Comparison of ENCODE assay signal across 16 cellular contexts in genomic region chr19:2129022-2129421, GRCh38.
"Had no signal": no experiment of that assay in that cellular context is flagged by ENCODE, and none has a peak within 500 bp of the region (broad histone marks: within the 10 kb centered on the region; RNA-seq: fewer than 3 reads in every experiment).

No MANE protein-coding gene starts in this region.

- ATAC-seq: left colon; natural killer cell; right lobe of liver; stimulated activated naive B cell treated with anti-CD40 and anti-IgM and Interleukin-4, amounts not matched to agents 10 μg/mL and 1 μg/mL and 100 μg/mL, for 72 hours; stimulated activated naive CD8-positive, alpha-beta T cell treated with anti-CD3 and anti-CD28 coated beads, Interleukin-15, amount 100 ng/mL, for 72 hours had no signal

- H3K27me3 ChIP-seq: dorsolateral prefrontal cortex, pancreas, right lobe of liver, testis, tibial nerve had no signal

- H3K4me3 ChIP-seq: dorsolateral prefrontal cortex, pancreas, right lobe of liver, testis, tibial nerve had no signal

- DNase-seq: cortex of kidney; dorsolateral prefrontal cortex; effector CD8-positive, alpha-beta T cell; foreskin melanocyte; left colon; natural killer cell; right lobe of liver; stimulated activated CD4-positive, alpha-beta T cell treated with anti-CD3 and anti-CD28 coated beads, Interleukin-4, amount 100 ng/mL, for 1 hour; stimulated activated naive B cell treated with anti-CD40 and anti-IgM and Interleukin-4, amounts not matched to agents 10 μg/mL and 1 μg/mL and 100 μg/mL, for 72 hours; stimulated activated naive CD8-positive, alpha-beta T cell treated with anti-CD3 and anti-CD28 coated beads, Interleukin-15, amount 100 ng/mL, for 72 hours; testis had no signal

- H3K9me3 ChIP-seq: pancreas, right lobe of liver, testis, tibial nerve had no signal

- H3K27ac Mint-ChIP-seq: natural killer cell; progenitor cell of endocrine pancreas; stimulated activated naive B cell treated with anti-CD40 and anti-IgM and Interleukin-4, amounts not matched to agents 10 μg/mL and 1 μg/mL and 100 μg/mL, for 72 hours had no signal

- H3K4me1 ChIP-seq: pancreas had no signal

- H3K36me3 Mint-ChIP-seq: natural killer cell had no signal

- H3K4me1 Mint-ChIP-seq: central memory CD8-positive, alpha-beta T cell; natural killer cell; neural crest cell; stimulated activated naive CD8-positive, alpha-beta T cell treated with anti-CD3 and anti-CD28 coated beads, Interleukin-15, amount 100 ng/mL, for 72 hours had no signal

- H3K4me3 Mint-ChIP-seq: central memory CD8-positive, alpha-beta T cell; natural killer cell; neural crest cell; stimulated activated naive B cell treated with anti-CD40 and anti-IgM and Interleukin-4, amounts not matched to agents 10 μg/mL and 1 μg/mL and 100 μg/mL, for 72 hours; stimulated activated naive CD8-positive, alpha-beta T cell treated with anti-CD3 and anti-CD28 coated beads, Interleukin-15, amount 100 ng/mL, for 72 hours had no signal

- H3K27ac ChIP-seq: pancreas, right lobe of liver, testis, tibial nerve had no signal

- H3K27me3 Mint-ChIP-seq: central memory CD8-positive, alpha-beta T cell; progenitor cell of endocrine pancreas; stimulated activated naive B cell treated with anti-CD40 and anti-IgM and Interleukin-4, amounts not matched to agents 10 μg/mL and 1 μg/mL and 100 μg/mL, for 72 hours; stimulated activated naive CD8-positive, alpha-beta T cell treated with anti-CD3 and anti-CD28 coated beads, Interleukin-15, amount 100 ng/mL, for 72 hours had no signal
